Comparison of ENCODE assay signal across 2 cellular contexts in the genomic region with DNA sequence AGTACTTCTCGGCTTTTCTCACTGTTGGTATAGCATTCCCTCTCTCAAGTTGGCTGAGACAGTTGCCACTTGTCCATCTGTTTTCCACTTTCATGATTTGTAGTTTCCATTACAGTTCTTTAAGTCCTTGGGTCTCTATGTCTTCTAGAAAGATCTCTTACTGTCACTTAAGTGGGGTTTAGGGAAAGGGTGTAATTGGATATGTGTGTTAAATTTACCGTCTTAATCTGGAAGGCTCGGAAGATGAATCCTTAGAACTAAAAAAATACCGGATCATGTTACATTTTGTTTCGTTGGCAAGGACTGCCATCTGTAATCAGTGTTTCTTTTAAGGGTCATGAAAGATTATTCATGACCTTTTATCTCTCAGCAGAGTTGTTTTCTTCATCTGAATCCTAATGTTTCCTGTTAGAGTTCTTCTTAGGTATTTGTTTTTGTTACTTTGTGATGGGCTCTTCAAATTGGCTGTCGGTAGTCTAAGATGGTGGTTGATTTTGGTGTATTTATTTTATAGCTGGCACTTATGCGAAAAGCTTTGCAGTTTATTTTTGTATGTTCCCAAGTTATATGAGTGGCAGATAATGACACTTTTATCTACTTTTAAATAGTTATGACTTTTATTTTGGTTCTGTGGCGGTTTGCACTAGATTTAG.
TF ChIP-seq lines count a peak whose summit lies in the region.

No MANE protein-coding gene starts in this region.

TF ChIP-seq in IMR-90, 13 proteins besides CTCF, POLR2A, EP300 and RAD21:
- TF ChIP-seq MAFK (IDR thresholded peaks at IDR 0.05; ENCODE audit: low read depth, low read length), result no peak
- TF ChIP-seq SMC3 (IDR thresholded peaks at IDR 0.05; ENCODE audit: low read depth, low read length), result no peak
- TF ChIP-seq, protein P1, sequence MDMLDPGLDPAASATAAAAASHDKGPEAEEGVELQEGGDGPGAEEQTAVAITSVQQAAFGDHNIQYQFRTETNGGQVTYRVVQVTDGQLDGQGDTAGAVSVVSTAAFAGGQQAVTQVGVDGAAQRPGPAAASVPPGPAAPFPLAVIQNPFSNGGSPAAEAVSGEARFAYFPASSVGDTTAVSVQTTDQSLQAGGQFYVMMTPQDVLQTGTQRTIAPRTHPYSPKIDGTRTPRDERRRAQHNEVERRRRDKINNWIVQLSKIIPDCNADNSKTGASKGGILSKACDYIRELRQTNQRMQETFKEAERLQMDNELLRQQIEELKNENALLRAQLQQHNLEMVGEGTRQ (IDR thresholded peaks at IDR 0.05; ENCODE audit: low read depth, low read length), result no peak
- TF ChIP-seq RCOR1 (IDR thresholded peaks at IDR 0.05; ENCODE audit: insufficient replicate concordance, low read length), result no peak
- TF ChIP-seq FOS (IDR thresholded peaks at IDR 0.05; ENCODE audit: low read depth, low read length), result no peak
- TF ChIP-seq, protein P2, sequence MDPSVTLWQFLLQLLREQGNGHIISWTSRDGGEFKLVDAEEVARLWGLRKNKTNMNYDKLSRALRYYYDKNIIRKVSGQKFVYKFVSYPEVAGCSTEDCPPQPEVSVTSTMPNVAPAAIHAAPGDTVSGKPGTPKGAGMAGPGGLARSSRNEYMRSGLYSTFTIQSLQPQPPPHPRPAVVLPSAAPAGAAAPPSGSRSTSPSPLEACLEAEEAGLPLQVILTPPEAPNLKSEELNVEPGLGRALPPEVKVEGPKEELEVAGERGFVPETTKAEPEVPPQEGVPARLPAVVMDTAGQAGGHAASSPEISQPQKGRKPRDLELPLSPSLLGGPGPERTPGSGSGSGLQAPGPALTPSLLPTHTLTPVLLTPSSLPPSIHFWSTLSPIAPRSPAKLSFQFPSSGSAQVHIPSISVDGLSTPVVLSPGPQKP (IDR thresholded peaks at IDR 0.05; ENCODE audit: borderline replicate concordance, low read depth, low read length), result no peak
- TF ChIP-seq MAZ (IDR thresholded peaks at IDR 0.05; ENCODE audit: borderline replicate concordance, low read depth, low read length), result no peak
- no peak for TF ChIP-seq MXI1 (IDR thresholded peaks at IDR 0.05; ENCODE audit: borderline replicate concordance, low read depth, low read length)
- TF ChIP-seq NFE2L2 (IDR thresholded peaks at IDR 0.05; ENCODE audit: low read depth, low read length), result no peak
- TF ChIP-seq CEBPB (IDR thresholded peaks at IDR 0.05; ENCODE audit: low read depth, low read length), result no peak
- TF ChIP-seq BHLHE40 (IDR thresholded peaks at IDR 0.05; ENCODE audit: low read depth, low read length), result no peak
- no peak for TF ChIP-seq CHD1 (IDR thresholded peaks at IDR 0.05; ENCODE audit: low read depth, low read length)
- TF ChIP-seq RFX5 (IDR thresholded peaks at IDR 0.05; ENCODE audit: low read depth, low read length), result no peak

TF ChIP-seq in WTC11, 78 proteins besides CTCF, POLR2A, EP300 and RAD21:
- TF ChIP-seq ZBTB21 (CRISPR knock-in tag; IDR thresholded peaks at IDR 0.05; ENCODE audit: borderline replicate concordance) (no peak), GRHL2 (CRISPR knock-in tag; IDR thresholded peaks at IDR 0.05; ENCODE audit: insufficient replicate concordance, severe bottlenecking) (no peak), ZNF671 (CRISPR knock-in tag; IDR thresholded peaks at IDR 0.05) (no peak), CBFB (CRISPR knock-in tag; IDR thresholded peaks at IDR 0.05; ENCODE audit: low read depth) (no peak), RORB (CRISPR knock-in tag; IDR thresholded peaks at IDR 0.05) (no peak), NR3C1 (CRISPR knock-in tag; conservative IDR thresholded peaks at IDR 0.05; ENCODE audit: low read depth) (no peak), CREB1 (CRISPR knock-in tag; IDR thresholded peaks at IDR 0.05) (no peak), EMX1 (CRISPR knock-in tag; IDR thresholded peaks at IDR 0.05) (no peak), FOXK1 (CRISPR knock-in tag; IDR thresholded peaks at IDR 0.05) (no peak), SP1 (CRISPR knock-in tag; conservative IDR thresholded peaks at IDR 0.05) (no peak), JAZF1 (CRISPR knock-in tag; IDR thresholded peaks at IDR 0.05) (no peak), OVOL2 (CRISPR knock-in tag; IDR thresholded peaks at IDR 0.05; ENCODE audit: borderline replicate concordance) (no peak), TP53 (CRISPR knock-in tag; IDR thresholded peaks at IDR 0.05) (no peak)
- TF ChIP-seq, protein P3, sequence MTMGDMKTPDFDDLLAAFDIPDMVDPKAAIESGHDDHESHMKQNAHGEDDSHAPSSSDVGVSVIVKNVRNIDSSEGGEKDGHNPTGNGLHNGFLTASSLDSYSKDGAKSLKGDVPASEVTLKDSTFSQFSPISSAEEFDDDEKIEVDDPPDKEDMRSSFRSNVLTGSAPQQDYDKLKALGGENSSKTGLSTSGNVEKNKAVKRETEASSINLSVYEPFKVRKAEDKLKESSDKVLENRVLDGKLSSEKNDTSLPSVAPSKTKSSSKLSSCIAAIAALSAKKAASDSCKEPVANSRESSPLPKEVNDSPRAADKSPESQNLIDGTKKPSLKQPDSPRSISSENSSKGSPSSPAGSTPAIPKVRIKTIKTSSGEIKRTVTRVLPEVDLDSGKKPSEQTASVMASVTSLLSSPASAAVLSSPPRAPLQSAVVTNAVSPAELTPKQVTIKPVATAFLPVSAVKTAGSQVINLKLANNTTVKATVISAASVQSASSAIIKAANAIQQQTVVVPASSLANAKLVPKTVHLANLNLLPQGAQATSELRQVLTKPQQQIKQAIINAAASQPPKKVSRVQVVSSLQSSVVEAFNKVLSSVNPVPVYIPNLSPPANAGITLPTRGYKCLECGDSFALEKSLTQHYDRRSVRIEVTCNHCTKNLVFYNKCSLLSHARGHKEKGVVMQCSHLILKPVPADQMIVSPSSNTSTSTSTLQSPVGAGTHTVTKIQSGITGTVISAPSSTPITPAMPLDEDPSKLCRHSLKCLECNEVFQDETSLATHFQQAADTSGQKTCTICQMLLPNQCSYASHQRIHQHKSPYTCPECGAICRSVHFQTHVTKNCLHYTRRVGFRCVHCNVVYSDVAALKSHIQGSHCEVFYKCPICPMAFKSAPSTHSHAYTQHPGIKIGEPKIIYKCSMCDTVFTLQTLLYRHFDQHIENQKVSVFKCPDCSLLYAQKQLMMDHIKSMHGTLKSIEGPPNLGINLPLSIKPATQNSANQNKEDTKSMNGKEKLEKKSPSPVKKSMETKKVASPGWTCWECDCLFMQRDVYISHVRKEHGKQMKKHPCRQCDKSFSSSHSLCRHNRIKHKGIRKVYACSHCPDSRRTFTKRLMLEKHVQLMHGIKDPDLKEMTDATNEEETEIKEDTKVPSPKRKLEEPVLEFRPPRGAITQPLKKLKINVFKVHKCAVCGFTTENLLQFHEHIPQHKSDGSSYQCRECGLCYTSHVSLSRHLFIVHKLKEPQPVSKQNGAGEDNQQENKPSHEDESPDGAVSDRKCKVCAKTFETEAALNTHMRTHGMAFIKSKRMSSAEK (CRISPR knock-in tag; IDR thresholded peaks at IDR 0.05; ENCODE audit: borderline replicate concordance), result no peak
- TF ChIP-seq, protein P4, sequence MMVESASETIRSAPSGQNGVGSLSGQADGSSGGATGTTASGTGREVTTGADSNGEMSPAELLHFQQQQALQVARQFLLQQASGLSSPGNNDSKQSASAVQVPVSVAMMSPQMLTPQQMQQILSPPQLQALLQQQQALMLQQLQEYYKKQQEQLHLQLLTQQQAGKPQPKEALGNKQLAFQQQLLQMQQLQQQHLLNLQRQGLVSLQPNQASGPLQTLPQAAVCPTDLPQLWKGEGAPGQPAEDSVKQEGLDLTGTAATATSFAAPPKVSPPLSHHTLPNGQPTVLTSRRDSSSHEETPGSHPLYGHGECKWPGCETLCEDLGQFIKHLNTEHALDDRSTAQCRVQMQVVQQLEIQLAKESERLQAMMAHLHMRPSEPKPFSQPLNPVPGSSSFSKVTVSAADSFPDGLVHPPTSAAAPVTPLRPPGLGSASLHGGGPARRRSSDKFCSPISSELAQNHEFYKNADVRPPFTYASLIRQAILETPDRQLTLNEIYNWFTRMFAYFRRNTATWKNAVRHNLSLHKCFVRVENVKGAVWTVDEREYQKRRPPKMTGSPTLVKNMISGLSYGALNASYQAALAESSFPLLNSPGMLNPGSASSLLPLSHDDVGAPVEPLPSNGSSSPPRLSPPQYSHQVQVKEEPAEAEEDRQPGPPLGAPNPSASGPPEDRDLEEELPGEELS (CRISPR knock-in tag; IDR thresholded peaks at IDR 0.05), result no peak
- TF ChIP-seq, protein P5, sequence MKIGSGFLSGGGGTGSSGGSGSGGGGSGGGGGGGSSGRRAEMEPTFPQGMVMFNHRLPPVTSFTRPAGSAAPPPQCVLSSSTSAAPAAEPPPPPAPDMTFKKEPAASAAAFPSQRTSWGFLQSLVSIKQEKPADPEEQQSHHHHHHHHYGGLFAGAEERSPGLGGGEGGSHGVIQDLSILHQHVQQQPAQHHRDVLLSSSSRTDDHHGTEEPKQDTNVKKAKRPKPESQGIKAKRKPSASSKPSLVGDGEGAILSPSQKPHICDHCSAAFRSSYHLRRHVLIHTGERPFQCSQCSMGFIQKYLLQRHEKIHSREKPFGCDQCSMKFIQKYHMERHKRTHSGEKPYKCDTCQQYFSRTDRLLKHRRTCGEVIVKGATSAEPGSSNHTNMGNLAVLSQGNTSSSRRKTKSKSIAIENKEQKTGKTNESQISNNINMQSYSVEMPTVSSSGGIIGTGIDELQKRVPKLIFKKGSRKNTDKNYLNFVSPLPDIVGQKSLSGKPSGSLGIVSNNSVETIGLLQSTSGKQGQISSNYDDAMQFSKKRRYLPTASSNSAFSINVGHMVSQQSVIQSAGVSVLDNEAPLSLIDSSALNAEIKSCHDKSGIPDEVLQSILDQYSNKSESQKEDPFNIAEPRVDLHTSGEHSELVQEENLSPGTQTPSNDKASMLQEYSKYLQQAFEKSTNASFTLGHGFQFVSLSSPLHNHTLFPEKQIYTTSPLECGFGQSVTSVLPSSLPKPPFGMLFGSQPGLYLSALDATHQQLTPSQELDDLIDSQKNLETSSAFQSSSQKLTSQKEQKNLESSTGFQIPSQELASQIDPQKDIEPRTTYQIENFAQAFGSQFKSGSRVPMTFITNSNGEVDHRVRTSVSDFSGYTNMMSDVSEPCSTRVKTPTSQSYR (CRISPR knock-in tag; IDR thresholded peaks at IDR 0.05), result no peak
- TF ChIP-seq, protein P6, sequence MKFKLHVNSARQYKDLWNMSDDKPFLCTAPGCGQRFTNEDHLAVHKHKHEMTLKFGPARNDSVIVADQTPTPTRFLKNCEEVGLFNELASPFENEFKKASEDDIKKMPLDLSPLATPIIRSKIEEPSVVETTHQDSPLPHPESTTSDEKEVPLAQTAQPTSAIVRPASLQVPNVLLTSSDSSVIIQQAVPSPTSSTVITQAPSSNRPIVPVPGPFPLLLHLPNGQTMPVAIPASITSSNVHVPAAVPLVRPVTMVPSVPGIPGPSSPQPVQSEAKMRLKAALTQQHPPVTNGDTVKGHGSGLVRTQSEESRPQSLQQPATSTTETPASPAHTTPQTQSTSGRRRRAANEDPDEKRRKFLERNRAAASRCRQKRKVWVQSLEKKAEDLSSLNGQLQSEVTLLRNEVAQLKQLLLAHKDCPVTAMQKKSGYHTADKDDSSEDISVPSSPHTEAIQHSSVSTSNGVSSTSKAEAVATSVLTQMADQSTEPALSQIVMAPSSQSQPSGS (CRISPR knock-in tag; IDR thresholded peaks at IDR 0.05; ENCODE audit: borderline replicate concordance, low read depth), result no peak
- TF ChIP-seq, protein P7, sequence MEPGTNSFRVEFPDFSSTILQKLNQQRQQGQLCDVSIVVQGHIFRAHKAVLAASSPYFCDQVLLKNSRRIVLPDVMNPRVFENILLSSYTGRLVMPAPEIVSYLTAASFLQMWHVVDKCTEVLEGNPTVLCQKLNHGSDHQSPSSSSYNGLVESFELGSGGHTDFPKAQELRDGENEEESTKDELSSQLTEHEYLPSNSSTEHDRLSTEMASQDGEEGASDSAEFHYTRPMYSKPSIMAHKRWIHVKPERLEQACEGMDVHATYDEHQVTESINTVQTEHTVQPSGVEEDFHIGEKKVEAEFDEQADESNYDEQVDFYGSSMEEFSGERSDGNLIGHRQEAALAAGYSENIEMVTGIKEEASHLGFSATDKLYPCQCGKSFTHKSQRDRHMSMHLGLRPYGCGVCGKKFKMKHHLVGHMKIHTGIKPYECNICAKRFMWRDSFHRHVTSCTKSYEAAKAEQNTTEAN (CRISPR knock-in tag; IDR thresholded peaks at IDR 0.05), result no peak
